Comparison of ENCODE assay signal across 8 cellular contexts in genomic region chr21:43609501-43610340, GRCh38. TPM values are rescaled to one million over a fixed set of nuclear protein-coding genes. Genes with fewer than 3 reads are reported as not detected.
DNase-seq lines count a peak whose midpoint lies in the region; ATAC-seq and TF ChIP-seq lines count a peak whose summit lies in the region.
"Had no signal": no experiment of that assay in that cellular context is flagged by ENCODE, and none has a peak within 500 bp of the region (broad histone marks: within the 10 kb centered on the region; RNA-seq: fewer than 3 reads in every experiment).

No MANE protein-coding gene starts in this region.

- H2AFZ ChIP-seq in Karpas-422 (ENCODE audit: low read length), result no peak overlapping the region

- ATAC-seq in right cardiac atrium, result peak; percentile 38 to 54

- H3K9me3 ChIP-seq in right cardiac atrium (ENCODE audit: control insufficient read depth, low read length), result no peaks in the 10 kb centered on the region
- H3K9me3 ChIP-seq in transverse colon, result no peaks in the 10 kb centered on the region
- H3K9me3 ChIP-seq in Karpas-422 (ENCODE audit: low read length), result no peaks in the 10 kb centered on the region
- H3K9me3 ChIP-seq: neutrophil had no signal

- H3K4me3 ChIP-seq in right cardiac atrium (ENCODE audit: low read length) (no peak overlapping the region), transverse colon (no peak overlapping the region), Karpas-422 (ENCODE audit: low read length) (no peak overlapping the region)

- 31% methylated on average over 8 of the region's 8 CpGs for WGBS in right cardiac atrium
- 0 to 33% methylated on average over 3 to 8 of the region's 8 CpGs for WGBS in transverse colon (ENCODE audit: low coverage in 1 of 2), 2 donors

- no peak overlapping the region for H3K4me2 ChIP-seq in Karpas-422 (ENCODE audit: low read depth, low read length, poor library complexity, severe bottlenecking)

- intact Hi-C loops in right cardiac atrium (cut with DNase I) (no loop called here), transverse colon (cut with DNase I; ENCODE audit: low total_unique reads) (no loop called here)

- H3K79me2 ChIP-seq in Karpas-422 (ENCODE audit: low read length), result no peaks in the 10 kb centered on the region

- H3K9ac ChIP-seq in Karpas-422 (ENCODE audit: low read length), result no peak overlapping the region

- H3K27me3 ChIP-seq in right cardiac atrium (ENCODE audit: control insufficient read depth, insufficient read depth), result no peaks in the 10 kb centered on the region
- H3K27me3 ChIP-seq in transverse colon, result no peaks in the 10 kb centered on the region
- H3K27me3 ChIP-seq in Karpas-422 (ENCODE audit: low read length), result no peaks in the 10 kb centered on the region
- H3K27me3 ChIP-seq: neutrophil had no signal

- no peaks in the 10 kb centered on the region for H4K20me1 ChIP-seq in Karpas-422 (ENCODE audit: insufficient read depth, low read depth, low read length)

- TF ChIP-seq POLR2A in transverse colon (IDR thresholded peaks at IDR 0.05), result no peak

- TF ChIP-seq CTCF in transverse colon (IDR thresholded peaks at IDR 0.05), result no peak

- in situ Hi-C loops in transverse colon (cut with MboI; ENCODE audit: low pct_ligation_motif_present in 1 of 4, low pct_unique_long_range_greater_than_20kb in 1 of 4, low sequenced_read_pairs in 3 of 4), result no loop called here

- H3K9me2 ChIP-seq in Karpas-422 (replicated peaks; ENCODE audit: insufficient read depth, low read length), result no peaks in the 10 kb centered on the region

- H3K27ac ChIP-seq in right cardiac atrium (ENCODE audit: low read length) (no peak overlapping the region), transverse colon (peak overlapping the region; percentile 11 to 68 (median 55)), Karpas-422 (ENCODE audit: low read length) (no peak overlapping the region)
- H3K27ac ChIP-seq: neutrophil had no signal

- H3K4me1 ChIP-seq in right cardiac atrium (ENCODE audit: control insufficient read depth, insufficient read depth, low read length) (peaks cover 9% of the 10 kb centered on the region), transverse colon (peaks cover 16 to 32% (median 24%) of the 10 kb centered on the region in 4 donors), Karpas-422 (ENCODE audit: low read length) (peaks cover 6% of the 10 kb centered on the region; the same call in 1 of the 2 replicates)

- TF ChIP-seq EP300 in transverse colon (IDR thresholded peaks at IDR 0.05; ENCODE audit: low read depth), result no peak

- no peaks in the 10 kb centered on the region for H3K36me3 ChIP-seq in transverse colon
- H3K36me3 ChIP-seq in Karpas-422 (ENCODE audit: insufficient read depth, low read length), result no peaks in the 10 kb centered on the region
- H3K36me3 ChIP-seq: neutrophil had no signal

- DNase-seq in NCI-H1105 treated with DMSO at 0.1 percent for 48 hours (lab: John Stamatoyannopoulos, UW) (peak; percentile 98), RPMI8226 (peak; percentile 57), right cardiac atrium (peak in 1 of 3 donors; percentile 39), transverse colon (peak; percentile 71), Kasumi-1 (lab: John Stamatoyannopoulos, UW) (no peak), Karpas-422 (no peak)
- DNase-seq in activated CD4-positive, alpha-beta T cell treated with anti-CD3 and anti-CD28 coated beads, Interleukin-2, amount 50 U/mL, for 4 hours, result no peak

RNA-seq across cellular contexts. Expression of gene HSF2BP, which starts 49.6 kb away (rescaled TPM):
- total RNA-seq in right cardiac atrium, result under 1 TPM; 0.21 to 0.42 (median 0.38) TPM
- 0.18 TPM for polyA plus RNA-seq in right cardiac atrium
- under 1 TPM in 2 of 4 donors, not detected in 2; 0.48 to 0.82 TPM for total RNA-seq in transverse colon
- total RNA-seq in Karpas-422 (2014; rRNA removed; shearing (Covaris generic); ENCODE audit: low replicate concordance), result 0.67 and 0.76 TPM in 2 replicates

RNA-seq across cellular contexts. Expression of gene RRP1B, which starts 49.6 kb away (rescaled TPM):
- total RNA-seq in right cardiac atrium (10 to 100 TPM; 10.5 to 12.5 (median 11.5) TPM), transverse colon (10 to 100 TPM in 3 of 4 donors, 1 to 10 TPM in 1; 6.0 to 15.4 (median 12.0) TPM)
- 4.7 TPM for polyA plus RNA-seq in right cardiac atrium
- 30.6 and 34.5 TPM in 2 replicates for total RNA-seq in Karpas-422 (2014; rRNA removed; shearing (Covaris generic); ENCODE audit: low replicate concordance)

Comparison
In these comparisons a context has a peak if more than half of its experiments do, and no peak if none do; other contexts are left out.
1. DNase-seq: peak in NCI-H1105 treated with DMSO at 0.1 percent for 48 hours (single experiment), RPMI8226 (single experiment) and transverse colon (single experiment); none in Kasumi-1 (0 of 2), Karpas-422 (single experiment) and activated CD4-positive, alpha-beta T cell treated with anti-CD3 and anti-CD28 coated beads, Interleukin-2, amount 50 U/mL, for 4 hours (0 of 2).
2. H3K27ac ChIP-seq: peak in transverse colon (4 of 4); none in right cardiac atrium (single experiment) and Karpas-422 (single experiment).